In the genomic region with DNA sequence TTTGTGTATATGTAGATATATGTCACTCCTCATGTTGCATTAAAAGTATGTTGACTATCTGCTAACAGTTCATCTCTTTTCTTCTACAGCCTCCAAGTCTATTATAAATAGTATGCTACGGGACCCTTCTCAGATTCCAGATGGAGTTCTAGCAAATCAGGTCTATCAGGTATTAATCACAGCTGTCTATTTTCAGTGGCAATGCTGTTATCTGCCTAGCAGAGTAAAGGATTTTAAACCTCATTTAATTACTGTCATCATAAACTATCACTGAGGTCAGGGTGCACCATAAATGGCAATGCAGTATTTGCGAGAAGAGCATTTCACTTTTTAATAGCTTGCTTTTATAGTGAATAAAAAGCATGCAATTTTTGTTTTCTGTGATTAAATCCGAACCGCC, we compare ENCODE assay signal across 18 cellular contexts.
DNase-seq lines count a peak whose midpoint lies in the region; ATAC-seq, FAIRE-seq and TF ChIP-seq lines count a peak whose summit lies in the region.
"Had no signal": no experiment of that assay in that cellular context is flagged by ENCODE, and none has a peak within 500 bp of the region (broad histone marks: within the 10 kb centered on the region; RNA-seq: fewer than 3 reads in every experiment).

No MANE protein-coding gene starts in this region.

- TF ChIP-seq CTCF in SK-N-SH (IDR thresholded peaks at IDR 0.05), result no peak
- TF ChIP-seq CTCF in progenitor cell of endocrine pancreas (IDR thresholded peaks at IDR 0.05; ENCODE audit: unreplicated experiment), result no peak

- H3K27ac Mint-ChIP-seq in progenitor cell of endocrine pancreas, result peak overlapping the region; percentile 10
- H3K27ac Mint-ChIP-seq in activated CD4-positive, alpha-beta T cell treated with anti-CD3 and anti-CD28 coated beads, Interleukin-2, amount 10 ng/mL, durations not matched to agents 7 days and 5 days, result no peak overlapping the region
- H3K27ac Mint-ChIP-seq: B cell; CD8-positive, alpha-beta T cell had no signal

- no peaks in the 10 kb centered on the region for H3K27me3 Mint-ChIP-seq in progenitor cell of endocrine pancreas
- no peaks in the 10 kb centered on the region for H3K27me3 Mint-ChIP-seq in activated CD4-positive, alpha-beta T cell treated with anti-CD3 and anti-CD28 coated beads, Interleukin-2, amount 10 ng/mL, durations not matched to agents 7 days and 5 days
- H3K27me3 Mint-ChIP-seq: B cell had no signal

- no peaks in the 10 kb centered on the region; a peak in 1 of 4 replicates for H3K4me1 ChIP-seq in SK-N-SH (ENCODE audit: control insufficient read depth in 1 of 2, insufficient read depth in 2 of 2, low read depth in 1 of 2, low read length in 1 of 2)
- H3K4me1 ChIP-seq: BLaER1 treated with 17β-estradiol and CSF1 and Interleukin-3, amounts not matched to agents 10 nM and 100 nM had no signal

- peaks cover 8% of the 10 kb centered on the region for H3K4me1 Mint-ChIP-seq in progenitor cell of endocrine pancreas (ENCODE audit: low read depth)
- H3K4me1 Mint-ChIP-seq in activated CD4-positive, alpha-beta T cell treated with anti-CD3 and anti-CD28 coated beads, Interleukin-2, amount 10 ng/mL, durations not matched to agents 7 days and 5 days, result no peaks in the 10 kb centered on the region
- H3K4me1 Mint-ChIP-seq: B cell had no signal

- H3K4me2 ChIP-seq in SK-N-SH, result no peak overlapping the region
- H3K4me2 ChIP-seq: BLaER1 treated with 17β-estradiol and CSF1 and Interleukin-3, amounts not matched to agents 10 nM and 100 nM had no signal

- CTCF ChIA-PET in SK-N-SH (lab: Yijun Ruan, JAX), result interaction anchor here (0.6 to 0.7 kb wide), 2 partner anchors 201 to 1230 kb away, joined by 3 to 4 read pairs; no protein-coding TSS in a partner anchor
- CTCF ChIA-PET in activated CD4-positive, alpha-beta T cell treated with anti-CD3 and anti-CD28 coated beads, Interleukin-2, amount 10 ng/mL, durations not matched to agents 7 days and 5 days (lab: Charles Lee), result interaction anchor here (0.8 kb wide), 1 partner anchor 39 kb away, joined by 4 read pairs; no protein-coding TSS in a partner anchor

- 0 out of 2 replicates have a peak, but pooled peaks cover 6% of the 10 kb centered on the region for H3K9me3 ChIP-seq in SK-N-SH

- H2AFZ ChIP-seq in SK-N-SH (ENCODE audit: low read depth), result no peak overlapping the region

- H4K20me1 ChIP-seq in SK-N-SH (ENCODE audit: insufficient read depth), result no peaks in the 10 kb centered on the region
- H4K20me1 ChIP-seq: BLaER1 treated with 17β-estradiol and CSF1 and Interleukin-3, amounts not matched to agents 10 nM and 100 nM had no signal

- WGBS in SK-N-SH (ENCODE audit: low lambda C conversion rate), result 96% methylated on average over 4 of the region's 4 CpGs

- FAIRE-seq in H54 (lab: Jason Lieb, UNC), result peak; percentile 23
- FAIRE-seq: GM12892, GM18507, H1 had no signal

- H3K36me3 Mint-ChIP-seq in progenitor cell of endocrine pancreas (ENCODE audit: insufficient read depth), result peaks cover 12% of the 10 kb centered on the region
- H3K36me3 Mint-ChIP-seq in activated CD4-positive, alpha-beta T cell treated with anti-CD3 and anti-CD28 coated beads, Interleukin-2, amount 10 ng/mL, durations not matched to agents 7 days and 5 days (ENCODE audit: low read depth), result peaks cover 2% of the 10 kb centered on the region

- TF ChIP-seq POLR2A in H54 (IDR thresholded peaks at IDR 0.05; ENCODE audit: low read depth, low read length), result no peak

- no peak for TF ChIP-seq RAD21 in SK-N-SH (IDR thresholded peaks at IDR 0.05; ENCODE audit: low read length)

- H3K9me2 ChIP-seq in SK-N-SH, result no peaks in the 10 kb centered on the region

- DNase-seq in H54 (ENCODE audit: insufficient read length, low spot score), result no peak
- DNase-seq in NCI-H2227 treated with DMSO at 0.1 percent for 48 hours (lab: John Stamatoyannopoulos, UW), result peak; percentile 74
- DNase-seq in SK-N-SH, result peak; percentile 7
- DNase-seq in progenitor cell of endocrine pancreas (ENCODE audit: low spot score, unreplicated experiment), result no peak
- DNase-seq in activated CD4-positive, alpha-beta T cell treated with anti-CD3 and anti-CD28 coated beads, Interleukin-2, amount 10 ng/mL, durations not matched to agents 7 days and 5 days, result no peak
- no peak for DNase-seq in NCI-H1105 treated with DMSO at 0.1 percent for 48 hours (lab: John Stamatoyannopoulos, UW)
- DNase-seq: Calu3; CD8-positive, alpha-beta T cell; DMS79; GDM1 had no signal

- H3K79me2 ChIP-seq in SK-N-SH (ENCODE audit: insufficient read depth), result no peaks in the 10 kb centered on the region

- no peak overlapping the region for H3K4me3 Mint-ChIP-seq in progenitor cell of endocrine pancreas (ENCODE audit: low read depth)
- no peak overlapping the region for H3K4me3 Mint-ChIP-seq in activated CD4-positive, alpha-beta T cell treated with anti-CD3 and anti-CD28 coated beads, Interleukin-2, amount 10 ng/mL, durations not matched to agents 7 days and 5 days
- H3K4me3 Mint-ChIP-seq: B cell; CD8-positive, alpha-beta T cell had no signal

- H3K9me3 Mint-ChIP-seq in progenitor cell of endocrine pancreas (ENCODE audit: low read depth), result peaks cover 6% of the 10 kb centered on the region
- no peaks in the 10 kb centered on the region for H3K9me3 Mint-ChIP-seq in activated CD4-positive, alpha-beta T cell treated with anti-CD3 and anti-CD28 coated beads, Interleukin-2, amount 10 ng/mL, durations not matched to agents 7 days and 5 days

- POLR2A ChIA-PET in SK-N-SH (lab: Yijun Ruan, JAX), result no interaction called here
- POLR2A ChIA-PET in activated CD4-positive, alpha-beta T cell treated with anti-CD3 and anti-CD28 coated beads, Interleukin-2, amount 10 ng/mL, durations not matched to agents 7 days and 5 days (lab: Charles Lee), result no interaction called here

- no peak for TF ChIP-seq EP300 in SK-N-SH (IDR thresholded peaks at IDR 0.05; ENCODE audit: borderline replicate concordance in 1 of 2, low read depth in 1 of 2, low read length in 1 of 2)

- H3K36me3 ChIP-seq in SK-N-SH (replicated peaks in 1 of 2; ENCODE audit: control insufficient read depth in 1 of 2, insufficient read depth in 2 of 2, low read length in 1 of 2), result peaks cover 2 to 28% of the 10 kb centered on the region in 2 experiments
- H3K36me3 ChIP-seq: HAP-1 had no signal

- no peak overlapping the region for H3K9ac ChIP-seq in SK-N-SH
- H3K9ac ChIP-seq: BLaER1 treated with 17β-estradiol and CSF1 and Interleukin-3, amounts not matched to agents 10 nM and 100 nM had no signal

- H3F3A ChIP-seq in SK-N-SH (replicated peaks; ENCODE audit: insufficient read depth), result peaks cover 7% of the 10 kb centered on the region

- H3K27me3 ChIP-seq in SK-N-SH (ENCODE audit: insufficient read depth), result no peaks in the 10 kb centered on the region
- H3K27me3 ChIP-seq: BLaER1 treated with 17β-estradiol and CSF1 and Interleukin-3, amounts not matched to agents 10 nM and 100 nM had no signal

- no peak overlapping the region for H3K27ac ChIP-seq in SK-N-SH (ENCODE audit: low read depth in 2 of 2, low read length in 1 of 2)
- H3K27ac ChIP-seq: BLaER1 treated with 17β-estradiol and CSF1 and Interleukin-3, amounts not matched to agents 10 nM and 100 nM; HL-60 had no signal

- no peak overlapping the region for H3K4me3 ChIP-seq in SK-N-SH (ENCODE audit: low read depth in 2 of 2, low read length in 1 of 2)
- H3K4me3 ChIP-seq: BLaER1 treated with 17β-estradiol and CSF1 and Interleukin-3, amounts not matched to agents 10 nM and 100 nM; HAP-1 had no signal

- ATAC-seq in GM19455 (IDR thresholded peaks at IDR 0.05; ENCODE audit: unreplicated experiment), result no peak
- ATAC-seq: CD8-positive, alpha-beta T cell had no signal

TF ChIP-seq in SK-N-SH, 30 proteins besides CTCF, POLR2A, EP300 and RAD21 (continues in another document):
- TF ChIP-seq SMC3 (IDR thresholded peaks at IDR 0.05; ENCODE audit: low read depth, low read length), result no peak
- TF ChIP-seq GATA2 (CRISPR knock-in tag; IDR thresholded peaks at IDR 0.05), result peak; percentile 7; the same call in 1 of the 2 replicates
- no peak for TF ChIP-seq TAF1 (IDR thresholded peaks at IDR 0.05; ENCODE audit: borderline replicate concordance, low read depth, low read length)
- peak; percentile 73 for TF ChIP-seq RCOR1 (IDR thresholded peaks at IDR 0.05; ENCODE audit: low read length)
- TF ChIP-seq SIN3A (IDR thresholded peaks at IDR 0.05; ENCODE audit: borderline replicate concordance, low read depth, low read length), result no peak
- TF ChIP-seq, protein P1, sequence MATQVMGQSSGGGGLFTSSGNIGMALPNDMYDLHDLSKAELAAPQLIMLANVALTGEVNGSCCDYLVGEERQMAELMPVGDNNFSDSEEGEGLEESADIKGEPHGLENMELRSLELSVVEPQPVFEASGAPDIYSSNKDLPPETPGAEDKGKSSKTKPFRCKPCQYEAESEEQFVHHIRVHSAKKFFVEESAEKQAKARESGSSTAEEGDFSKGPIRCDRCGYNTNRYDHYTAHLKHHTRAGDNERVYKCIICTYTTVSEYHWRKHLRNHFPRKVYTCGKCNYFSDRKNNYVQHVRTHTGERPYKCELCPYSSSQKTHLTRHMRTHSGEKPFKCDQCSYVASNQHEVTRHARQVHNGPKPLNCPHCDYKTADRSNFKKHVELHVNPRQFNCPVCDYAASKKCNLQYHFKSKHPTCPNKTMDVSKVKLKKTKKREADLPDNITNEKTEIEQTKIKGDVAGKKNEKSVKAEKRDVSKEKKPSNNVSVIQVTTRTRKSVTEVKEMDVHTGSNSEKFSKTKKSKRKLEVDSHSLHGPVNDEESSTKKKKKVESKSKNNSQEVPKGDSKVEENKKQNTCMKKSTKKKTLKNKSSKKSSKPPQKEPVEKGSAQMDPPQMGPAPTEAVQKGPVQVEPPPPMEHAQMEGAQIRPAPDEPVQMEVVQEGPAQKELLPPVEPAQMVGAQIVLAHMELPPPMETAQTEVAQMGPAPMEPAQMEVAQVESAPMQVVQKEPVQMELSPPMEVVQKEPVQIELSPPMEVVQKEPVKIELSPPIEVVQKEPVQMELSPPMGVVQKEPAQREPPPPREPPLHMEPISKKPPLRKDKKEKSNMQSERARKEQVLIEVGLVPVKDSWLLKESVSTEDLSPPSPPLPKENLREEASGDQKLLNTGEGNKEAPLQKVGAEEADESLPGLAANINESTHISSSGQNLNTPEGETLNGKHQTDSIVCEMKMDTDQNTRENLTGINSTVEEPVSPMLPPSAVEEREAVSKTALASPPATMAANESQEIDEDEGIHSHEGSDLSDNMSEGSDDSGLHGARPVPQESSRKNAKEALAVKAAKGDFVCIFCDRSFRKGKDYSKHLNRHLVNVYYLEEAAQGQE (IDR thresholded peaks at IDR 0.05; ENCODE audit: low read depth, low read length), result no peak
- TF ChIP-seq, protein P2, sequence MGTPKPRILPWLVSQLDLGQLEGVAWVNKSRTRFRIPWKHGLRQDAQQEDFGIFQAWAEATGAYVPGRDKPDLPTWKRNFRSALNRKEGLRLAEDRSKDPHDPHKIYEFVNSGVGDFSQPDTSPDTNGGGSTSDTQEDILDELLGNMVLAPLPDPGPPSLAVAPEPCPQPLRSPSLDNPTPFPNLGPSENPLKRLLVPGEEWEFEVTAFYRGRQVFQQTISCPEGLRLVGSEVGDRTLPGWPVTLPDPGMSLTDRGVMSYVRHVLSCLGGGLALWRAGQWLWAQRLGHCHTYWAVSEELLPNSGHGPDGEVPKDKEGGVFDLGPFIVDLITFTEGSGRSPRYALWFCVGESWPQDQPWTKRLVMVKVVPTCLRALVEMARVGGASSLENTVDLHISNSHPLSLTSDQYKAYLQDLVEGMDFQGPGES (IDR thresholded peaks at IDR 0.05; ENCODE audit: low read depth, low read length), result no peak
- no peak for TF ChIP-seq TEAD4 (IDR thresholded peaks at IDR 0.05; ENCODE audit: borderline replicate concordance, insufficient read depth)

Comparison
In these comparisons a context has a peak if more than half of its experiments do, and no peak if none do; other contexts are left out.
1. DNase-seq: peak in NCI-H2227 treated with DMSO at 0.1 percent for 48 hours (single experiment) and SK-N-SH (single experiment); none in H54 (single experiment), progenitor cell of endocrine pancreas (single experiment), activated CD4-positive, alpha-beta T cell treated with anti-CD3 and anti-CD28 coated beads, Interleukin-2, amount 10 ng/mL, durations not matched to agents 7 days and 5 days (single experiment) and NCI-H1105 treated with DMSO at 0.1 percent for 48 hours (single experiment).